Comparison of ENCODE assay signal across 19 cellular contexts in the genomic region with DNA sequence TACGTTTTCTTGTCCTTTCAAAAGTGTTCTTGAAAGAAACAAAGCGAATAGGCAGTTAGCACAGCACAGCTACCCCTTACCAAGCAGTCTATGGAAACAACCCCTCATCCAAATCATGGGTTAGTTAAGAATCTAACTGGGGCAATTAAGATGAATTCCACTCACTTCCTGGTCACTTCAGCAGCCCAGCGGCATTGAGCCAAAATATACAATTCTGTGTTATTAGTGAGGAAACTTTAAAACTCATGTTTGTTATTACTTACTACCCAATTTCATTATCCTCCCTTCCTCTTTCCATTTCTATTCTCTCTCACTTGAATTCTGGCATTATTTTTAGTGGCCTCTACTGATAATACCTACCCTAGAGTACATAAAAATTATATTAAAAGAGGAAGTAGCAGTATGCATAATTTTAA.
DNase-seq lines count a peak whose midpoint lies in the region; ATAC-seq and TF ChIP-seq lines count a peak whose summit lies in the region.
"Had no signal": no experiment of that assay in that cellular context is flagged by ENCODE, and none has a peak within 500 bp of the region (broad histone marks: within the 10 kb centered on the region; RNA-seq: fewer than 3 reads in every experiment).

No MANE protein-coding gene starts in this region.

- H3K4me1 Mint-ChIP-seq in brain = peaks cover 22% of the 10 kb centered on the region
- peaks cover 34 to 62% of the 10 kb centered on the region in 2 donors for H3K4me1 Mint-ChIP-seq in stimulated activated naive B cell treated with anti-CD40 and anti-IgM and Interleukin-4, amounts not matched to agents 10 μg/mL and 1 μg/mL and 100 μg/mL, for 72 hours
- H3K4me1 Mint-ChIP-seq: activated CD8-positive, alpha-beta memory T cell treated with anti-CD3 and anti-CD28 coated beads, Interleukin-2, amount 10 ng/mL, durations not matched to agents 7 days and 5 days had no signal

- TF ChIP-seq CTCF in brain (conservative IDR thresholded peaks at IDR 0.05) = no peak

- H3K9me3 Mint-ChIP-seq in brain = peaks cover 0 to 28% (median 19%) of the 10 kb centered on the region in 5 experiments
- peaks cover 3 to 13% of the 10 kb centered on the region in 2 donors for H3K9me3 Mint-ChIP-seq in stimulated activated naive B cell treated with anti-CD40 and anti-IgM and Interleukin-4, amounts not matched to agents 10 μg/mL and 1 μg/mL and 100 μg/mL, for 72 hours
- H3K9me3 Mint-ChIP-seq: T-helper 2 cell treated with Interferon-gamma antibody and Interleukin-4, amounts not matched to agents 5 μg/mL and 100 μg/mL, for 36 hours had no signal

- H3K36me3 Mint-ChIP-seq in brain = peaks cover 73% of the 10 kb centered on the region
- peaks cover 69 to 81% of the 10 kb centered on the region in 2 donors for H3K36me3 Mint-ChIP-seq in stimulated activated naive B cell treated with anti-CD40 and anti-IgM and Interleukin-4, amounts not matched to agents 10 μg/mL and 1 μg/mL and 100 μg/mL, for 72 hours

- peak overlapping the region in 2 of 5 experiments; percentile 50 to 56 for H3K4me3 Mint-ChIP-seq in brain
- peak overlapping the region in 1 of 2 donors; percentile 52 for H3K4me3 Mint-ChIP-seq in stimulated activated naive B cell treated with anti-CD40 and anti-IgM and Interleukin-4, amounts not matched to agents 10 μg/mL and 1 μg/mL and 100 μg/mL, for 72 hours
- H3K4me3 Mint-ChIP-seq: activated CD8-positive, alpha-beta memory T cell treated with anti-CD3 and anti-CD28 coated beads, Interleukin-2, amount 10 ng/mL, durations not matched to agents 7 days and 5 days; T-helper 2 cell treated with Interferon-gamma antibody and Interleukin-4, amounts not matched to agents 5 μg/mL and 100 μg/mL, for 36 hours had no signal

- peak overlapping the region in 4 of 5 experiments; percentile 16 to 76 (median 48) for H3K27ac Mint-ChIP-seq in brain
- H3K27ac Mint-ChIP-seq in stimulated activated naive B cell treated with anti-CD40 and anti-IgM and Interleukin-4, amounts not matched to agents 10 μg/mL and 1 μg/mL and 100 μg/mL, for 72 hours = no peak overlapping the region
- H3K27ac Mint-ChIP-seq: activated CD8-positive, alpha-beta memory T cell treated with anti-CD3 and anti-CD28 coated beads, Interleukin-2, amount 10 ng/mL, durations not matched to agents 7 days and 5 days; T-helper 2 cell treated with Interferon-gamma antibody and Interleukin-4, amounts not matched to agents 5 μg/mL and 100 μg/mL, for 36 hours had no signal

- peak; percentile 22 to 26 for ATAC-seq in stimulated activated naive B cell treated with anti-CD40 and anti-IgM and Interleukin-4, amounts not matched to agents 10 μg/mL and 1 μg/mL and 100 μg/mL, for 72 hours (replicated peaks)
- ATAC-seq in HG02884 (IDR thresholded peaks at IDR 0.05; ENCODE audit: unreplicated experiment) = no peak
- ATAC-seq: activated CD8-positive, alpha-beta memory T cell treated with anti-CD3 and anti-CD28 coated beads, Interleukin-2, amount 10 ng/mL, durations not matched to agents 7 days and 5 days; gastroesophageal sphincter; PC-3 had no signal

- DNase-seq in OCI-M1 (lab: John Stamatoyannopoulos, UW) (peak; percentile 61), lung microvascular endothelial cell (ENCODE audit: low read depth in 2 of 2) (peak; percentile 66 to 96), NCI-H146 treated with DMSO at 0.1 percent for 48 hours (lab: John Stamatoyannopoulos, UW; ENCODE audit: unreplicated experiment) (no peak), cerebellar cortex (ENCODE audit: low spot score) (no peak), NCI-H748 (lab: John Stamatoyannopoulos, UW; ENCODE audit: unreplicated experiment) (no peak)
- no peak for DNase-seq in stimulated activated naive B cell treated with anti-CD40 and anti-IgM and Interleukin-4, amounts not matched to agents 10 μg/mL and 1 μg/mL and 100 μg/mL, for 72 hours
- DNase-seq: activated CD4-positive, alpha-beta T cell treated with anti-CD3 and anti-CD28 coated beads for 1 hour; activated CD8-positive, alpha-beta memory T cell treated with anti-CD3 and anti-CD28 coated beads, Interleukin-2, amount 10 ng/mL, durations not matched to agents 7 days and 5 days; adrenal gland; COR-L47; left cardiac atrium; NCI-H1417 treated with DMSO at 0.1 percent for 48 hours; NCI-H69; PC-3; stimulated activated CD4-positive, alpha-beta T cell treated with anti-CD3 and anti-CD28 coated beads, Interleukin-2, amount 100 ng/mL, for 48 hours had no signal

- no peaks in the 10 kb centered on the region for H3K27me3 Mint-ChIP-seq in brain
- no peaks in the 10 kb centered on the region for H3K27me3 Mint-ChIP-seq in stimulated activated naive B cell treated with anti-CD40 and anti-IgM and Interleukin-4, amounts not matched to agents 10 μg/mL and 1 μg/mL and 100 μg/mL, for 72 hours
- H3K27me3 Mint-ChIP-seq: activated CD8-positive, alpha-beta memory T cell treated with anti-CD3 and anti-CD28 coated beads, Interleukin-2, amount 10 ng/mL, durations not matched to agents 7 days and 5 days had no signal

Comparison
In these comparisons a context has a peak if more than half of its experiments do, and no peak if none do; other contexts are left out.
1. DNase-seq: peak in OCI-M1 (single experiment) and lung microvascular endothelial cell (2 of 2); none in stimulated activated naive B cell treated with anti-CD40 and anti-IgM and Interleukin-4, amounts not matched to agents 10 μg/mL and 1 μg/mL and 100 μg/mL, for 72 hours (single experiment), NCI-H146 treated with DMSO at 0.1 percent for 48 hours (single experiment), cerebellar cortex (single experiment) and NCI-H748 (single experiment).